Comparison of ENCODE assay signal across 25 cellular contexts in the genomic region with DNA sequence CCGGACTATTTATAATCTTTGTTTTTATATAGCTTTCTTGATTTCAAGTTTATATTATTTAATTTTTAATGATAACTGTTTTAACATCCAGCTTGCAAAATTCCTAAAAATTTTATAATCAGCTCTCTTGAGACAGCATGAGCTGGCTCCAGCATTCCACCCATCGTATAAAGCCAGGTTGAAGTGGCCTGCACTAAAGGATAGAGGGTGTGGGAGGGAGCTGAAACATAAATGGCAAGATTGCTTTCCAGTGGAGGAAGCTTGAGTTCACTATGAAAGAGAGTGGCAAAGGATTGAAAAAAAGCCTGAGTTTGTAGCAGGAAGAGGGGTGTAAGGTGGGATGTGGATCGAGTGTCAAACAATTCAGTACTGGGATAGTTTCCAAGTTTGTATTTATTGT. TPM values are rescaled to one million over a fixed set of nuclear protein-coding genes. Genes with fewer than 3 reads are reported as not detected.
DNase-seq lines count a peak whose midpoint lies in the region; ATAC-seq and TF ChIP-seq lines count a peak whose summit lies in the region.
"Had no signal": no experiment of that assay in that cellular context is flagged by ENCODE, and none has a peak within 500 bp of the region (broad histone marks: within the 10 kb centered on the region; RNA-seq: fewer than 3 reads in every experiment).

No MANE protein-coding gene starts in this region.

- BruUV-seq in PC-3 (replicated peaks; lab: Mats Ljungman, UMichigan), result no TSS peak

- no peak overlapping the region for H3K4ac ChIP-seq in neuronal stem cell (ENCODE audit: low read length)

- TF ChIP-seq EP300 in gastroesophageal sphincter (IDR thresholded peaks at IDR 0.05), result no peak

- H4K8ac ChIP-seq in neuronal stem cell (ENCODE audit: low read depth, low read length), result no peak overlapping the region

- WGBS in gastroesophageal sphincter (ENCODE audit: low coverage in 1 of 2), 2 donors, result 29 to 31% methylated on average over 3 of the region's 3 CpGs
- no CpG with 5 or more reads among the region's 3 CpGs for WGBS in neuronal stem cell (ENCODE audit: extremely low coverage in 2 of 2, insufficient read length in 2 of 2, insufficient replicate concordance in 1 of 2), 2 donors

- H3K9me3 ChIP-seq in PC-3 (ENCODE audit: low read length), result no peaks in the 10 kb centered on the region
- H3K9me3 ChIP-seq in gastroesophageal sphincter, result no peaks in the 10 kb centered on the region
- no peaks in the 10 kb centered on the region for H3K9me3 ChIP-seq in neuronal stem cell (replicated peaks in 1 of 2; ENCODE audit: control insufficient read depth in 2 of 2, insufficient read depth in 1 of 2, low read depth in 1 of 2, low read length in 2 of 2)
- H3K9me3 ChIP-seq in Karpas-422 (ENCODE audit: low read length), result no peaks in the 10 kb centered on the region
- H3K9me3 ChIP-seq: gastrocnemius medialis had no signal

- no peak overlapping the region for H2BK12ac ChIP-seq in neuronal stem cell (ENCODE audit: low read length)

- TF ChIP-seq CTCF in GM23338 (conservative IDR thresholded peaks at IDR 0.05; ENCODE audit: low read depth in 2 of 2) (no peak), PC-3 (conservative IDR thresholded peaks at IDR 0.05; ENCODE audit: low read depth, low read length) (no peak), gastroesophageal sphincter (IDR thresholded peaks at IDR 0.05) (no peak), chondrocyte (IDR thresholded peaks at IDR 0.05) (no peak)

- CTCF ChIA-PET in PC-3 (lab: Charles Lee), result no interaction called here
- CTCF ChIA-PET in activated CD4-positive, alpha-beta memory T cell treated with anti-CD3 and anti-CD28 coated beads, Interleukin-2, amount 10 ng/mL, durations not matched to agents 7 days and 5 days (lab: Charles Lee), result interaction anchor here (0.8 to 1.3 kb wide), 2 partner anchors 16 to 1026 kb away, joined by 3 read pairs; no protein-coding TSS in a partner anchor

- no peak overlapping the region for H2BK15ac ChIP-seq in neuronal stem cell (ENCODE audit: low read length)

- H2AFZ ChIP-seq in GM23338, result peak overlapping the region; percentile 97
- peak overlapping the region; percentile 11; the same call in 1 of the 2 replicates for H2AFZ ChIP-seq in PC-3 (ENCODE audit: low read length)
- peak overlapping the region; percentile 24 for H2AFZ ChIP-seq in neuronal stem cell (ENCODE audit: low read length)
- no peak overlapping the region for H2AFZ ChIP-seq in Karpas-422 (ENCODE audit: low read length)

- H3K18ac ChIP-seq in neuronal stem cell (ENCODE audit: low read length), result no peak overlapping the region

- H3K9me3 Mint-ChIP-seq in GM23338 (no peaks in the 10 kb centered on the region), chondrocyte (ENCODE audit: low read depth) (no peaks in the 10 kb centered on the region)
- no peaks in the 10 kb centered on the region for H3K9me3 Mint-ChIP-seq in activated CD4-positive, alpha-beta memory T cell treated with anti-CD3 and anti-CD28 coated beads, Interleukin-2, amount 10 ng/mL, durations not matched to agents 7 days and 5 days
- H3K9me3 Mint-ChIP-seq in T-helper 2 cell treated with Interferon-gamma antibody and Interleukin-4, amounts not matched to agents 5 μg/mL and 100 μg/mL, for 36 hours, result no peaks in the 10 kb centered on the region

- H3K36me3 Mint-ChIP-seq in GM23338 (ENCODE audit: low read depth) (no peaks in the 10 kb centered on the region), chondrocyte (ENCODE audit: low read depth) (no peaks in the 10 kb centered on the region)
- H3K36me3 Mint-ChIP-seq in activated CD4-positive, alpha-beta memory T cell treated with anti-CD3 and anti-CD28 coated beads, Interleukin-2, amount 10 ng/mL, durations not matched to agents 7 days and 5 days (ENCODE audit: low read depth), result no peaks in the 10 kb centered on the region
- no peaks in the 10 kb centered on the region for H3K36me3 Mint-ChIP-seq in T-helper 2 cell treated with Interferon-gamma antibody and Interleukin-4, amounts not matched to agents 5 μg/mL and 100 μg/mL, for 36 hours (ENCODE audit: low read depth)

- H3K4me1 Mint-ChIP-seq in GM23338 (peaks cover 19% of the 10 kb centered on the region), chondrocyte (ENCODE audit: low read depth) (no peaks in the 10 kb centered on the region)
- no peaks in the 10 kb centered on the region for H3K4me1 Mint-ChIP-seq in activated CD4-positive, alpha-beta memory T cell treated with anti-CD3 and anti-CD28 coated beads, Interleukin-2, amount 10 ng/mL, durations not matched to agents 7 days and 5 days
- H3K4me1 Mint-ChIP-seq in T-helper 2 cell treated with Interferon-gamma antibody and Interleukin-4, amounts not matched to agents 5 μg/mL and 100 μg/mL, for 36 hours (ENCODE audit: low read depth), result no peaks in the 10 kb centered on the region

- H2AK5ac ChIP-seq in neuronal stem cell (ENCODE audit: low read depth, low read length), result no peak overlapping the region

- H2BK5ac ChIP-seq in neuronal stem cell (ENCODE audit: low read length), result no peak overlapping the region

- no peak for TF ChIP-seq POLR2A in gastroesophageal sphincter (IDR thresholded peaks at IDR 0.05)

- H3K27me3 ChIP-seq in GM23338 (ENCODE audit: insufficient read depth) (no peaks in the 10 kb centered on the region), PC-3 (ENCODE audit: low read length) (peaks cover 19% of the 10 kb centered on the region), gastroesophageal sphincter (no peaks in the 10 kb centered on the region), neuronal stem cell (ENCODE audit: control insufficient read depth in 3 of 3, insufficient read depth in 3 of 3, low read depth in 1 of 3, low read length in 3 of 3) (no peaks in the 10 kb centered on the region), Karpas-422 (ENCODE audit: low read length) (no peaks in the 10 kb centered on the region)
- H3K27me3 ChIP-seq: brain microvascular endothelial cell, gastrocnemius medialis had no signal

- H3K79me2 ChIP-seq in GM23338 (replicated peaks; ENCODE audit: insufficient read depth), result no peaks in the 10 kb centered on the region
- no peaks in the 10 kb centered on the region for H3K79me2 ChIP-seq in PC-3 (ENCODE audit: low read length)
- no peaks in the 10 kb centered on the region for H3K79me2 ChIP-seq in Karpas-422 (ENCODE audit: low read length)

- peaks cover 4% of the 10 kb centered on the region for H3K27me3 Mint-ChIP-seq in GM23338 (ENCODE audit: insufficient read depth, low read depth, poor library complexity)
- no peaks in the 10 kb centered on the region for H3K27me3 Mint-ChIP-seq in activated CD4-positive, alpha-beta memory T cell treated with anti-CD3 and anti-CD28 coated beads, Interleukin-2, amount 10 ng/mL, durations not matched to agents 7 days and 5 days
- no peaks in the 10 kb centered on the region for H3K27me3 Mint-ChIP-seq in chondrocyte (ENCODE audit: low read depth)
- peaks cover 5% of the 10 kb centered on the region for H3K27me3 Mint-ChIP-seq in T-helper 2 cell treated with Interferon-gamma antibody and Interleukin-4, amounts not matched to agents 5 μg/mL and 100 μg/mL, for 36 hours (ENCODE audit: low read depth)

- no peak overlapping the region for H3K9ac ChIP-seq in PC-3 (ENCODE audit: low read length)
- no peak overlapping the region for H3K9ac ChIP-seq in neuronal stem cell (ENCODE audit: low read depth, low read length, poor library complexity)
- H3K9ac ChIP-seq in Karpas-422 (ENCODE audit: low read length), result no peak overlapping the region

- H3K4me3 Mint-ChIP-seq in GM23338 (no peak overlapping the region), chondrocyte (ENCODE audit: unreplicated experiment) (no peak overlapping the region)
- no peak overlapping the region for H3K4me3 Mint-ChIP-seq in activated CD4-positive, alpha-beta memory T cell treated with anti-CD3 and anti-CD28 coated beads, Interleukin-2, amount 10 ng/mL, durations not matched to agents 7 days and 5 days
- H3K4me3 Mint-ChIP-seq in T-helper 2 cell treated with Interferon-gamma antibody and Interleukin-4, amounts not matched to agents 5 μg/mL and 100 μg/mL, for 36 hours, result no peak overlapping the region

- no peak overlapping the region for H3K23ac ChIP-seq in neuronal stem cell (ENCODE audit: low read depth, low read length, poor library complexity)

- peaks cover 21% of the 10 kb centered on the region; the same call in 1 of the 2 replicates for H3K4me1 ChIP-seq in GM23338 (ENCODE audit: insufficient read depth)
- H3K4me1 ChIP-seq in PC-3 (ENCODE audit: insufficient read depth, low read length), result no peaks in the 10 kb centered on the region
- H3K4me1 ChIP-seq in gastroesophageal sphincter, result peaks cover 0 to 7% (median 0%) of the 10 kb centered on the region in 3 donors
- no peaks in the 10 kb centered on the region for H3K4me1 ChIP-seq in neuronal stem cell (ENCODE audit: control insufficient read depth in 2 of 2, insufficient read depth in 1 of 2, low read depth in 1 of 2, low read length in 2 of 2)
- H3K4me1 ChIP-seq in Karpas-422 (ENCODE audit: low read length), result peaks cover 4% of the 10 kb centered on the region
- H3K4me1 ChIP-seq: gastrocnemius medialis had no signal

- H3K14ac ChIP-seq in neuronal stem cell (ENCODE audit: low read length), result no peak overlapping the region

- H3K27ac Mint-ChIP-seq in GM23338, result 0 out of 2 replicates have a peak overlapping the region, but pooled peaks have one; percentile 1
- no peak overlapping the region for H3K27ac Mint-ChIP-seq in activated CD4-positive, alpha-beta memory T cell treated with anti-CD3 and anti-CD28 coated beads, Interleukin-2, amount 10 ng/mL, durations not matched to agents 7 days and 5 days
- no peak overlapping the region for H3K27ac Mint-ChIP-seq in chondrocyte (ENCODE audit: unreplicated experiment)
- no peak overlapping the region for H3K27ac Mint-ChIP-seq in T-helper 2 cell treated with Interferon-gamma antibody and Interleukin-4, amounts not matched to agents 5 μg/mL and 100 μg/mL, for 36 hours
- H3K27ac Mint-ChIP-seq: progenitor cell of endocrine pancreas had no signal

- H3F3A ChIP-seq in GM23338 (replicated peaks; ENCODE audit: low read depth) (no peaks in the 10 kb centered on the region), PC-3 (ENCODE audit: low read length, unreplicated experiment) (no peaks in the 10 kb centered on the region)

- ATAC-seq in GM23338 (no peak; the same call in 2 of the 3 replicates), PC-3 (peak; percentile 31), gastroesophageal sphincter (peak; percentile 34)
- ATAC-seq: gastrocnemius medialis had no signal

- intact Hi-C loops in PC-3 (cut with micrococcal nuclease), result no loop called here

- H4K20me1 ChIP-seq in GM23338 (replicated peaks; ENCODE audit: insufficient read depth) (no peaks in the 10 kb centered on the region), PC-3 (ENCODE audit: low read length) (no peaks in the 10 kb centered on the region), Karpas-422 (ENCODE audit: insufficient read depth, low read depth, low read length) (no peaks in the 10 kb centered on the region)

- H3K9me2 ChIP-seq in GM23338 (ENCODE audit: insufficient read depth) (no peaks in the 10 kb centered on the region), PC-3 (replicated peaks; ENCODE audit: low read length) (no peaks in the 10 kb centered on the region), Karpas-422 (replicated peaks; ENCODE audit: insufficient read depth, low read length) (no peaks in the 10 kb centered on the region)

- no peaks in the 10 kb centered on the region for H3K79me1 ChIP-seq in neuronal stem cell (ENCODE audit: low read depth, low read length)

- DNase-seq in GM23338 (ENCODE audit: low spot score) (no peak), PC-3 (no peak), neuronal stem cell (ENCODE audit: low spot score) (no peak), Karpas-422 (no peak), chondrocyte (ENCODE audit: low spot score) (no peak)
- DNase-seq in activated CD4-positive, alpha-beta memory T cell treated with anti-CD3 and anti-CD28 coated beads, Interleukin-2, amount 10 ng/mL, durations not matched to agents 7 days and 5 days, result no peak
- DNase-seq in T-helper 2 cell treated with Interferon-gamma antibody and Interleukin-4, amounts not matched to agents 5 μg/mL and 100 μg/mL, for 36 hours (ENCODE audit: low spot score), result no peak
- DNase-seq: activated CD4-positive, alpha-beta T cell treated with anti-CD3 and anti-CD28 coated beads for 1 hour; activated effector memory CD4-positive, alpha-beta T cell treated with anti-CD3 and anti-CD28 coated beads, Interleukin-2, amount 50 U/mL, for 16 hours; brain microvascular endothelial cell; effector CD8-positive, alpha-beta T cell; erythroblast; gastrocnemius medialis; GDM1; hypothalamus; KBM-7; NCI-H187; NCI-H2227 treated with DMSO at 0.1 percent for 48 hours; NCI-H774; SIG-M5; stimulated activated CD4-positive, alpha-beta T cell treated with anti-CD3 and anti-CD28 coated beads, Interleukin-15, amount 100 ng/mL, for 24 hours; trophoblast cell had no signal

- no peak overlapping the region for H4K91ac ChIP-seq in neuronal stem cell (ENCODE audit: low read depth, low read length, poor library complexity)

- POLR2A ChIA-PET in PC-3 (lab: Charles Lee; ENCODE audit: unreplicated experiment), result no interaction called here
- POLR2A ChIA-PET in activated CD4-positive, alpha-beta memory T cell treated with anti-CD3 and anti-CD28 coated beads, Interleukin-2, amount 10 ng/mL, durations not matched to agents 7 days and 5 days (lab: Charles Lee), result no interaction called here

- no peak overlapping the region for H2BK120ac ChIP-seq in neuronal stem cell (ENCODE audit: low read depth, low read length)

- no peak overlapping the region for H3K27ac ChIP-seq in GM23338 (ENCODE audit: low read depth)
- H3K27ac ChIP-seq in PC-3 (ENCODE audit: low read length), result no peak overlapping the region
- H3K27ac ChIP-seq in gastroesophageal sphincter, result no peak overlapping the region
- H3K27ac ChIP-seq in neuronal stem cell (replicated peaks; ENCODE audit: low read length), result no peak overlapping the region
- H3K27ac ChIP-seq in Karpas-422 (ENCODE audit: low read length), result no peak overlapping the region
- H3K27ac ChIP-seq: brain microvascular endothelial cell, C4-2B, gastrocnemius medialis had no signal

- H3K4me3 ChIP-seq in GM23338 (no peak overlapping the region), PC-3 (ENCODE audit: low read length) (no peak overlapping the region), gastroesophageal sphincter (peak overlapping the region; percentile 4 to 5), neuronal stem cell (ENCODE audit: low read length in 2 of 2) (no peak overlapping the region), Karpas-422 (ENCODE audit: low read length) (no peak overlapping the region)
- H3K4me3 ChIP-seq: gastrocnemius medialis had no signal

- H3K36me3 ChIP-seq in GM23338 (ENCODE audit: insufficient read depth) (no peaks in the 10 kb centered on the region; the same call in 1 of the 2 replicates), PC-3 (ENCODE audit: low read depth, low read length) (no peaks in the 10 kb centered on the region), gastroesophageal sphincter (no peaks in the 10 kb centered on the region), neuronal stem cell (replicated peaks in 1 of 2; ENCODE audit: control insufficient read depth in 2 of 2, insufficient read depth in 2 of 2, low read length in 2 of 2) (no peaks in the 10 kb centered on the region), Karpas-422 (ENCODE audit: insufficient read depth, low read length) (no peaks in the 10 kb centered on the region)
- H3K36me3 ChIP-seq: brain microvascular endothelial cell, gastrocnemius medialis had no signal

- H3K4me2 ChIP-seq in GM23338 (no peak overlapping the region), PC-3 (ENCODE audit: low read length) (peak overlapping the region; percentile 53; the same call in 1 of the 2 replicates), neuronal stem cell (ENCODE audit: insufficient read depth, low read length, poor library complexity, severe bottlenecking) (no peak overlapping the region), Karpas-422 (ENCODE audit: low read depth, low read length, poor library complexity, severe bottlenecking) (no peak overlapping the region)

RNA-seq across cellular contexts. Expression of a gene that starts 48.4 kb away (rescaled TPM):
- 103 and 112 TPM in 2 replicates for total RNA-seq in GM23338 (2014; rRNA removed; shearing (Covaris generic))
- 80.3 and 101 TPM in 2 replicates for polyA plus RNA-seq in GM23338 (2016; fragmentation: Nextera tagmentation; extraction: Ambion mirVana)
- total RNA-seq in PC-3 (2014; rRNA removed), result 39.6 and 44.4 TPM in 2 replicates
- 10 to 100 TPM; 40.2 to 83.3 (median 53.8) TPM for total RNA-seq in gastroesophageal sphincter
- 49.9 TPM for polyA plus RNA-seq in neuronal stem cell (2013, experiment 1 of 2)
- 51.7 TPM for polyA plus RNA-seq in neuronal stem cell (2013, experiment 2 of 2)
- 10 to 100 TPM; 50.9 to 56.1 TPM for total RNA-seq in activated CD4-positive, alpha-beta memory T cell treated with anti-CD3 and anti-CD28 coated beads, Interleukin-2, amount 10 ng/mL, durations not matched to agents 7 days and 5 days
- 41.9 and 93.5 TPM in 2 replicates for total RNA-seq in Karpas-422 (2014; rRNA removed; shearing (Covaris generic); ENCODE audit: low replicate concordance)
- total RNA-seq in chondrocyte, result 37.9 to 47.6 TPM (median 46.3 TPM) in 3 replicates

Comparison
In these comparisons a context has a peak if more than half of its experiments do, and no peak if none do; other contexts are left out.
1. H3K4me3 ChIP-seq: peak in gastroesophageal sphincter (2 of 2); none in GM23338 (single experiment), PC-3 (single experiment), neuronal stem cell (0 of 2) and Karpas-422 (single experiment).